ENCODE assay signal across 23 cellular contexts in the genomic region with DNA sequence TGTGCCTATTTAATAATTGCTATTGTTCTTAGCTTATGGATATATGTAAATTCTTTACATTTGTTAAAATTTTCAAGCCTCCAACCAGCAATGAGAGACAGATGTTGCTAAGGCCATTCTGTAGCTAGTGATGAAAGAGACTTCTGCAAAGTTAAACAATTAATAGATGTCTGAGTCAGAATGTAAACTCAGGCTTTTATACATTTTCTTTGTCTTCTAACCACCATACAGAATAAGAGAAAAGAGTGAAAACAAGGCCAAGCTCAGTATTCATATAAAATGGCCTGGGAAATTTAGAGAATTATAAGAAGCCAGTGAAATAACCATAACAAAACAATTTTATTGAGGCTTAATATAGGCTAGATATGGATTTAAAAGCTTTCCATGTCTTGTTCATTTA.
"Had no signal": no experiment of that assay in that cellular context is flagged by ENCODE, and none has a peak within 500 bp of the region (broad histone marks: within the 10 kb centered on the region; RNA-seq: fewer than 3 reads in every experiment).

No MANE protein-coding gene starts in this region.

- H3K9me3 ChIP-seq: colonic mucosa, esophagus muscularis mucosa, esophagus squamous epithelium, gastrocnemius medialis, gastroesophageal sphincter had no signal

- H3K4me1 ChIP-seq: colonic mucosa, foreskin keratinocyte, gastrocnemius medialis, heart left ventricle, heart right ventricle had no signal

- H3K27me3 ChIP-seq: colonic mucosa, dorsolateral prefrontal cortex, esophagus muscularis mucosa, esophagus squamous epithelium, foreskin keratinocyte, gastrocnemius medialis, gastroesophageal sphincter, heart left ventricle, heart right ventricle, hepatocyte had no signal

- H3K4me3 ChIP-seq: colonic mucosa, coronary artery, dorsolateral prefrontal cortex, esophagus muscularis mucosa, esophagus squamous epithelium, gastrocnemius medialis, gastroesophageal sphincter, heart left ventricle, heart right ventricle, hepatocyte had no signal

- H3K27ac ChIP-seq: colonic mucosa, coronary artery, dorsolateral prefrontal cortex, epithelial cell of prostate, esophagus muscularis mucosa, esophagus squamous epithelium, foreskin keratinocyte, gastrocnemius medialis, gastroesophageal sphincter, heart left ventricle, heart right ventricle, hepatocyte had no signal

- DNase-seq: colonic mucosa; cortex of kidney; dermis blood vessel endothelial cell; dorsolateral prefrontal cortex; effector CD4-positive, alpha-beta T cell; effector CD8-positive, alpha-beta T cell; effector memory CD4-positive, alpha-beta T cell; effector memory CD8-positive, alpha-beta T cell; endodermal cell; erythroblast; esophagus squamous epithelium; foreskin keratinocyte; foreskin melanocyte; gastrocnemius medialis; glutamatergic neuron; head of caudate nucleus; heart left ventricle; heart right ventricle had no signal

- H3K36me3 ChIP-seq: colonic mucosa, esophagus muscularis mucosa, esophagus squamous epithelium, gastrocnemius medialis, gastroesophageal sphincter, heart left ventricle, heart right ventricle had no signal
